ENCODE assay signal across 19 cellular contexts in the genomic region with DNA sequence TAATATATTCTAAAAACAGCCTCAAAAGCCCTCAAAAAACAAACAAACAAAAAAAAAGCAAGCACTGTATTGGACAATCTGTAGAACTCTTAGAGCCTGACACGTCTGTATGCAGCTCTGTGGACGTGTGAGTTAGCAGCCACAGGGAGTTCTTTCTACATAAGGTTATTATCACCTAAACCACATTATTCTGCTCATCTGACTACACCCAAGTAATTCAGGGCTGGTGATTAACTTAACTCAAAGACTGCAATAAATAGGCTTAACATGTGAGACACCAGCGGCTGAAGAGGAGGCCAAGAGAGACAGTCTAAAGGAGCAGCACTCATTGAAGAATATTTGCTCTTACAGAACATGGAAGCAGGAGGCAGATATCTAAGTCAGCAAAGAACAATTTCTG.
DNase-seq lines count a peak whose midpoint lies in the region; ATAC-seq and TF ChIP-seq lines count a peak whose summit lies in the region.
"Had no signal": no experiment of that assay in that cellular context is flagged by ENCODE, and none has a peak within 500 bp of the region (broad histone marks: within the 10 kb centered on the region; RNA-seq: fewer than 3 reads in every experiment).

No MANE protein-coding gene starts in this region.

- H3K18ac ChIP-seq in mesendoderm (ENCODE audit: low read length), result no peak overlapping the region

- H3K9ac ChIP-seq in endodermal cell (ENCODE audit: extremely low read depth, low read length, poor library complexity, severe bottlenecking) (no peak overlapping the region), mesendoderm (ENCODE audit: low read length) (no peak overlapping the region)

- no peak overlapping the region for H3K4me3 Mint-ChIP-seq in endodermal cell
- H3K4me3 Mint-ChIP-seq: activated B cell treated with CpG ODN at 0.5 μM for 24 hours; activated CD4-positive, alpha-beta memory T cell treated with anti-CD3 and anti-CD28 coated beads for 36 hours; GM23338 had no signal

- no peaks in the 10 kb centered on the region for H3K79me2 ChIP-seq in mesendoderm (ENCODE audit: control insufficient read depth, insufficient read depth, low read length)

- no peak overlapping the region for H2BK5ac ChIP-seq in mesendoderm (ENCODE audit: low read length)

- no peak overlapping the region for H2AK5ac ChIP-seq in mesendoderm (ENCODE audit: low read length)

- H3K4ac ChIP-seq in mesendoderm (ENCODE audit: low read depth, low read length), result no peak overlapping the region

- POLR2A ChIA-PET in RWPE1 (lab: Yijun Ruan, JAX; ENCODE audit: low non-redundant PET), result no interaction called here

- peaks cover 2% of the 10 kb centered on the region for H3K9me3 Mint-ChIP-seq in endodermal cell
- H3K9me3 Mint-ChIP-seq: activated B cell treated with CpG ODN at 0.5 μM for 24 hours; activated CD4-positive, alpha-beta memory T cell treated with anti-CD3 and anti-CD28 coated beads for 36 hours; GM23338 had no signal

- TF ChIP-seq CTCF in endodermal cell (conservative IDR thresholded peaks at IDR 0.05), result no peak
- TF ChIP-seq CTCF in RWPE1 (conservative IDR thresholded peaks at IDR 0.05; ENCODE audit: low read depth), result no peak

- peak overlapping the region; percentile 33 for H3K27ac Mint-ChIP-seq in endodermal cell
- H3K27ac Mint-ChIP-seq: activated B cell treated with CpG ODN at 0.5 μM for 24 hours; activated CD4-positive, alpha-beta memory T cell treated with anti-CD3 and anti-CD28 coated beads for 36 hours; GM23338 had no signal

- peak; percentile 38 for DNase-seq in NCI-H748 (lab: John Stamatoyannopoulos, UW; ENCODE audit: unreplicated experiment)
- no peak for DNase-seq in endodermal cell
- peak; percentile 8 for DNase-seq in mesendoderm
- no peak for DNase-seq in RWPE1 (ENCODE audit: low spot score)
- DNase-seq: activated B cell treated with CpG ODN at 0.5 μM for 24 hours; activated CD4-positive, alpha-beta memory T cell treated with anti-CD3 and anti-CD28 coated beads for 36 hours; amniotic stem cell; Caco-2; central memory CD4-positive, alpha-beta T cell; heart right ventricle; kidney; NCI-H774; right cardiac atrium; stimulated activated naive CD4-positive, alpha-beta T cell; thyroid gland had no signal

- H2BK120ac ChIP-seq in mesendoderm (ENCODE audit: low read depth, low read length), result no peak overlapping the region

- H4K5ac ChIP-seq in mesendoderm (ENCODE audit: low read length), result no peak overlapping the region

- no peak overlapping the region for H3K23ac ChIP-seq in mesendoderm (ENCODE audit: low read length)

- H3K4me1 Mint-ChIP-seq in endodermal cell, result peaks cover 16% of the 10 kb centered on the region

- H3K79me1 ChIP-seq in mesendoderm (ENCODE audit: low read length), result no peaks in the 10 kb centered on the region

- no peaks in the 10 kb centered on the region for H3K27me3 Mint-ChIP-seq in endodermal cell (ENCODE audit: insufficient read depth)
- H3K27me3 Mint-ChIP-seq: activated B cell treated with CpG ODN at 0.5 μM for 24 hours; activated CD4-positive, alpha-beta memory T cell treated with anti-CD3 and anti-CD28 coated beads for 36 hours had no signal

- H4K8ac ChIP-seq in mesendoderm (ENCODE audit: low read depth, low read length), result no peak overlapping the region

- H2BK15ac ChIP-seq in mesendoderm (replicated peaks; ENCODE audit: low read depth), result no peak overlapping the region

- no peaks in the 10 kb centered on the region for H3K36me3 ChIP-seq in endodermal cell (ENCODE audit: control insufficient read depth, insufficient read depth, low read length)
- no peaks in the 10 kb centered on the region for H3K36me3 ChIP-seq in mesendoderm (ENCODE audit: control insufficient read depth, insufficient read depth, low read length)
- H3K36me3 ChIP-seq: thyroid gland had no signal

- no peak overlapping the region for H3K27ac ChIP-seq in endodermal cell (ENCODE audit: low read depth, low read length)
- no peak overlapping the region for H3K27ac ChIP-seq in mesendoderm (ENCODE audit: low read depth, low read length)
- no peak overlapping the region for H3K27ac ChIP-seq in RWPE1
- H3K27ac ChIP-seq: heart right ventricle, thyroid gland had no signal

- H3K9me3 ChIP-seq in endodermal cell (ENCODE audit: control insufficient read depth, low read length), result no peaks in the 10 kb centered on the region
- H3K9me3 ChIP-seq: Caco-2, thyroid gland had no signal

- WGBS in endodermal cell (ENCODE audit: insufficient coverage in 1 of 2, insufficient read length in 1 of 2), 2 experiments, result 89 to 100% methylated on average over 2 to 3 of the region's 3 CpGs
- WGBS in mesendoderm (ENCODE audit: extremely low coverage, insufficient coverage, low lambda C conversion rate), result no CpG with 5 or more reads among the region's 3 CpGs

- CTCF ChIA-PET in RWPE1 (lab: Yijun Ruan, JAX), result no interaction called here

- H3K4me1 ChIP-seq in endodermal cell (ENCODE audit: control insufficient read depth, insufficient read depth, low read length), result peaks cover 9% of the 10 kb centered on the region
- no peaks in the 10 kb centered on the region for H3K4me1 ChIP-seq in mesendoderm (ENCODE audit: control insufficient read depth, low read depth, low read length)
- H3K4me1 ChIP-seq: Caco-2, heart right ventricle, thyroid gland had no signal

- H3K4me2 ChIP-seq in mesendoderm (ENCODE audit: low read length), result no peak overlapping the region
- H3K4me2 ChIP-seq: GM23338 had no signal

- ATAC-seq in HG03432 (IDR thresholded peaks at IDR 0.05; ENCODE audit: unreplicated experiment) (no peak), HG03135 (IDR thresholded peaks at IDR 0.05; ENCODE audit: unreplicated experiment) (no peak), HG03342 (IDR thresholded peaks at IDR 0.05; ENCODE audit: unreplicated experiment) (no peak)
- ATAC-seq: GM23338, heart right ventricle, right cardiac atrium had no signal

- H3K4me3 ChIP-seq in endodermal cell (ENCODE audit: low read length), result no peak overlapping the region
- no peak overlapping the region for H3K4me3 ChIP-seq in mesendoderm (ENCODE audit: low read length)
- H3K4me3 ChIP-seq: GM23338, heart right ventricle, thyroid gland had no signal

- H3K27me3 ChIP-seq in endodermal cell (ENCODE audit: control insufficient read depth, insufficient read depth, low read length, poor library complexity, severe bottlenecking) (no peaks in the 10 kb centered on the region), mesendoderm (ENCODE audit: insufficient read depth, low read length, poor library complexity) (no peaks in the 10 kb centered on the region)
- H3K27me3 ChIP-seq: heart right ventricle, thyroid gland had no signal

- H3K56ac ChIP-seq in mesendoderm (ENCODE audit: low read length), result no peak overlapping the region

- no peaks in the 10 kb centered on the region for H3K36me3 Mint-ChIP-seq in endodermal cell (ENCODE audit: low read depth)
- H3K36me3 Mint-ChIP-seq: activated CD4-positive, alpha-beta memory T cell treated with anti-CD3 and anti-CD28 coated beads for 36 hours had no signal

Comparison
In these comparisons a context has a peak if more than half of its experiments do, and no peak if none do; other contexts are left out.
1. DNase-seq: peak in NCI-H748 (single experiment) and mesendoderm (single experiment); none in endodermal cell (single experiment) and RWPE1 (single experiment).